ENCODE assay signal across 22 cellular contexts in the genomic region with DNA sequence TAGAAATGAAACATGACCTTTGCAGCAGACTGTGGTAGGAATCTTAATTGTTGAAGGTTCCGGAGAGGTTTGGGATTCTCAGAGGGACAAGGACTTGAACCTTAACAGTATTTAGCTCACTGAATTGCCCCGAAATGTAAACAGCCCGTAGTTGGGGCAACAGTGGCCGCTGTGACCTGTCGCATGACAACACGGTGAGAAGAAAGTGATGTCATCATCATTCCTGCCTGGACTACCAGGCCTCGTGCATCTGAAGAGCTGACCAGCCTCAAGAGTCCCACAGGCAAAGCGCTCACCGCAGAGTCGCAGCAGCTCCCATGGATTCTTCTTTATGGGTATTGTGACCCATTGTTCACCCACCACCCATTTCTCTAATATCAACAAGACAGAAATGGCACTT.
"Had no signal": no experiment of that assay in that cellular context is flagged by ENCODE, and none has a peak within 500 bp of the region (broad histone marks: within the 10 kb centered on the region; RNA-seq: fewer than 3 reads in every experiment).

No MANE protein-coding gene starts in this region.

- H3K4me1 ChIP-seq: spleen, testis had no signal

- H3K9me3 Mint-ChIP-seq: dendritic cell treated with granulocyte-macrophage colony-stimulating factor and Interleukin-4, amounts not matched to agents 40 ng/mL and 50 ng/mL, for 4 days; effector memory CD8-positive, alpha-beta T cell; stimulated activated memory B cell treated with anti-CD40 and anti-IgM and Interleukin-4, amounts not matched to agents 10 μg/mL and 1 μg/mL and 100 μg/mL, for 72 hours; stimulated activated naive CD8-positive, alpha-beta T cell treated with anti-CD3 and anti-CD28 coated beads, Interleukin-15, Interleukin-2, amounts not matched to agents 100 ng/mL and 50 ng/mL, for 24 hours had no signal

- H3K36me3 Mint-ChIP-seq: naive thymus-derived CD4-positive, alpha-beta T cell; stimulated activated memory B cell treated with anti-CD40 and anti-IgM and Interleukin-4, amounts not matched to agents 10 μg/mL and 1 μg/mL and 100 μg/mL, for 72 hours had no signal

- H3K9me3 ChIP-seq: esophagus muscularis mucosa, gastrocnemius medialis, heart right ventricle, neutrophil, psoas muscle, spleen, testis, transverse colon had no signal

- ATAC-seq: effector memory CD8-positive, alpha-beta T cell; gastrocnemius medialis; heart right ventricle; left cardiac atrium; left ventricle myocardium superior; naive thymus-derived CD4-positive, alpha-beta T cell; psoas muscle; sciatic nerve; stimulated activated memory B cell treated with anti-CD40 and anti-IgM and Interleukin-4, amounts not matched to agents 10 μg/mL and 1 μg/mL and 100 μg/mL, for 72 hours had no signal

- H3K36me3 ChIP-seq: esophagus muscularis mucosa, gastrocnemius medialis, heart right ventricle, neutrophil, spleen, transverse colon had no signal

- DNase-seq: effector memory CD8-positive, alpha-beta T cell; gastrocnemius medialis; heart right ventricle; left cardiac atrium; left ventricle myocardium superior; naive thymus-derived CD4-positive, alpha-beta T cell; psoas muscle; retina; spleen; stimulated activated CD4-positive, alpha-beta T cell treated with anti-CD3 and anti-CD28 coated beads, Interleukin-15, amount 100 ng/mL, for 24 hours; stimulated activated CD4-positive, alpha-beta T cell treated with anti-CD3 and anti-CD28 coated beads, Interleukin-1b, Interleukin-23, amount 100 ng/mL, for 48 hours; stimulated activated CD4-positive, alpha-beta T cell treated with anti-CD3 and anti-CD28 coated beads, Interleukin-4, amount 100 ng/mL, for 24 hours; testis; transverse colon had no signal

- H3K27me3 ChIP-seq: esophagus muscularis mucosa, gastrocnemius medialis, heart right ventricle, neutrophil, spleen, testis, transverse colon had no signal

- H3K27ac Mint-ChIP-seq: dendritic cell treated with granulocyte-macrophage colony-stimulating factor and Interleukin-4, amounts not matched to agents 40 ng/mL and 50 ng/mL, for 4 days; effector memory CD8-positive, alpha-beta T cell; naive thymus-derived CD4-positive, alpha-beta T cell; stimulated activated memory B cell treated with anti-CD40 and anti-IgM and Interleukin-4, amounts not matched to agents 10 μg/mL and 1 μg/mL and 100 μg/mL, for 72 hours had no signal

- H3K27me3 Mint-ChIP-seq: stimulated activated memory B cell treated with anti-CD40 and anti-IgM and Interleukin-4, amounts not matched to agents 10 μg/mL and 1 μg/mL and 100 μg/mL, for 72 hours had no signal

- H3K4me3 ChIP-seq: esophagus muscularis mucosa, gastrocnemius medialis, heart right ventricle, lung, psoas muscle, spleen, testis, transverse colon had no signal

- H3K27ac ChIP-seq: epithelial cell of prostate, esophagus muscularis mucosa, gastrocnemius medialis, heart right ventricle, neutrophil, psoas muscle, spleen, testis, transverse colon had no signal

- H3K4me3 Mint-ChIP-seq: dendritic cell treated with granulocyte-macrophage colony-stimulating factor and Interleukin-4, amounts not matched to agents 40 ng/mL and 50 ng/mL, for 4 days; effector memory CD8-positive, alpha-beta T cell; naive thymus-derived CD4-positive, alpha-beta T cell; stimulated activated memory B cell treated with anti-CD40 and anti-IgM and Interleukin-4, amounts not matched to agents 10 μg/mL and 1 μg/mL and 100 μg/mL, for 72 hours; stimulated activated naive CD8-positive, alpha-beta T cell treated with anti-CD3 and anti-CD28 coated beads, Interleukin-15, Interleukin-2, amounts not matched to agents 100 ng/mL and 50 ng/mL, for 24 hours had no signal

- H3K4me1 Mint-ChIP-seq: stimulated activated memory B cell treated with anti-CD40 and anti-IgM and Interleukin-4, amounts not matched to agents 10 μg/mL and 1 μg/mL and 100 μg/mL, for 72 hours had no signal
